In the genomic region with DNA sequence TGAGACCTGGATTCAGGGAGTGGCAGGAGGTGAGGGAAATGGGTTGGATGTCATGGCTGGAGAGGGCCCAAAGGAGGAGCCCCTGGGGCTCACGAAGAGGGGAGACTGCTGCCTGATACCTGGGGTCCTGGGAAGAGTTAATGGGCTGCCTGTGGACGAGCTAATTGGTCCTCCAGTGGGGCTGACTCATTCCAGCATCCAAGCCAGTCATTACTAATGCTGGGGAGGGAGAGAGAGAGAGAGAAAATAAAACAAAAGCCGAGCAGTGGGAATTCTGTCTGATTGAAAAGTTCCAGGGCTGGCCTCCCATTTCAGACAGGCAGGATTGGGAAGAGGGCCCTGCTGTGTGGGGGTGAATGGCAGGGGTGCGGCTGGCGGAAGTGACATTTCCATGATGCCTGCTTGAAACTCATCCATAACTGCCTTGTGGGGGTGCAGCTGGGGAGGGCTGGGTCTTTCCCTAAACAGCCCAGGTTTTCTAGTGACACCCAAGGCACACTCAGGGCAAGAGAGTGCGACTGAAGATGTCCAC, we compare ENCODE assay signal across 13 cellular contexts.
A peak's percentile ranks its signal among the peaks of the same experiment; 100 is the strongest.
DNase-seq lines count a peak whose midpoint lies in the region; ATAC-seq lines count a peak whose summit lies in the region.
"Had no signal": no experiment of that assay in that cellular context is flagged by ENCODE, and none has a peak within 500 bp of the region (broad histone marks: within the 10 kb centered on the region; RNA-seq: fewer than 3 reads in every experiment).

No MANE protein-coding gene starts in this region.

- H3K27ac ChIP-seq in rectal smooth muscle tissue (ENCODE audit: low read depth, low read length), result peak overlapping the region; percentile 88

- no peaks in the 10 kb centered on the region for H3K36me3 ChIP-seq in rectal smooth muscle tissue (ENCODE audit: control insufficient read depth, insufficient read depth, low read length)

- DNase-seq in GM04503 (ENCODE audit: low read depth) (peak; percentile 38), amniotic epithelial cell (ENCODE audit: low read depth) (peak; percentile 67), left cardiac atrium (peak; percentile 68), NK-92 (lab: John Stamatoyannopoulos, UW; ENCODE audit: unreplicated experiment) (no peak)
- DNase-seq: CD4-positive, alpha-beta memory T cell; glutamatergic neuron; mesendoderm; T-helper 1 cell had no signal

- ATAC-seq in left cardiac atrium (peak; percentile 45 to 69), HG03280 (IDR thresholded peaks at IDR 0.05; ENCODE audit: unreplicated experiment) (no peak), GM19463 (IDR thresholded peaks at IDR 0.05; ENCODE audit: unreplicated experiment) (no peak), HG03469 (IDR thresholded peaks at IDR 0.05; ENCODE audit: unreplicated experiment) (no peak)
- ATAC-seq: GM12878 had no signal

- no peaks in the 10 kb centered on the region for H3K27me3 ChIP-seq in rectal smooth muscle tissue (ENCODE audit: control insufficient read depth, insufficient read depth, low read length)

- intact Hi-C loops in left cardiac atrium (cut with DNase I), result no loop called here

- H3K4me1 ChIP-seq in rectal smooth muscle tissue (ENCODE audit: control insufficient read depth, insufficient read depth, low read length), result peaks cover 32% of the 10 kb centered on the region

- no peak overlapping the region for H3K9ac ChIP-seq in rectal smooth muscle tissue (ENCODE audit: low read length)

- H3K4me3 ChIP-seq in rectal smooth muscle tissue (ENCODE audit: low read length), result no peak overlapping the region
- H3K4me3 ChIP-seq: GM12878 had no signal

Comparison
In these comparisons a context has a peak if more than half of its experiments do, and no peak if none do; other contexts are left out.
1. ATAC-seq: peak in left cardiac atrium (2 of 2); none in HG03280 (single experiment), GM19463 (single experiment) and HG03469 (single experiment).